In genomic region chr16:5965321-5965720, GRCh38 we compare ENCODE assay signal across 17 cellular contexts.
"Had no signal": no experiment of that assay in that cellular context is flagged by ENCODE, and none has a peak within 500 bp of the region (broad histone marks: within the 10 kb centered on the region; RNA-seq: fewer than 3 reads in every experiment).

No MANE protein-coding gene starts in this region.

- DNase-seq: effector memory CD8-positive, alpha-beta T cell; esophagus squamous epithelium; foreskin fibroblast; kidney; mammary epithelial cell; natural killer cell; nucleus accumbens; ovary; sigmoid colon; stimulated activated CD4-positive, alpha-beta T cell treated with anti-CD3 and anti-CD28 coated beads, Interleukin-2, amount 100 ng/mL, for 24 hours; stimulated activated CD4-positive, alpha-beta T cell treated with anti-CD3 and anti-CD28 coated beads, Interleukin-4, amount 100 ng/mL, for 4 hours; stimulated activated naive B cell treated with anti-CD40 and anti-IgM and Interleukin-4, amounts not matched to agents 10 μg/mL and 1 μg/mL and 100 μg/mL, for 72 hours; stimulated activated naive CD8-positive, alpha-beta T cell treated with anti-CD3 and anti-CD28 coated beads, Interleukin-15, amount 100 ng/mL, for 72 hours; transverse colon had no signal

- H3K27me3 Mint-ChIP-seq: dendritic cell treated with granulocyte-macrophage colony-stimulating factor and Interleukin-4, amounts not matched to agents 40 ng/mL and 50 ng/mL, for 4 days; effector memory CD8-positive, alpha-beta T cell; stimulated activated naive B cell treated with anti-CD40 and anti-IgM and Interleukin-4, amounts not matched to agents 10 μg/mL and 1 μg/mL and 100 μg/mL, for 72 hours; stimulated activated naive CD8-positive, alpha-beta T cell treated with anti-CD3 and anti-CD28 coated beads, Interleukin-15, amount 100 ng/mL, for 72 hours had no signal

- H3K4me3 Mint-ChIP-seq: dendritic cell treated with granulocyte-macrophage colony-stimulating factor and Interleukin-4, amounts not matched to agents 40 ng/mL and 50 ng/mL, for 4 days; effector memory CD8-positive, alpha-beta T cell; natural killer cell; neural progenitor cell; stimulated activated naive B cell treated with anti-CD40 and anti-IgM and Interleukin-4, amounts not matched to agents 10 μg/mL and 1 μg/mL and 100 μg/mL, for 72 hours; stimulated activated naive CD8-positive, alpha-beta T cell treated with anti-CD3 and anti-CD28 coated beads, Interleukin-15, amount 100 ng/mL, for 72 hours had no signal

- H3K27ac Mint-ChIP-seq: dendritic cell treated with granulocyte-macrophage colony-stimulating factor and Interleukin-4, amounts not matched to agents 40 ng/mL and 50 ng/mL, for 4 days; effector memory CD8-positive, alpha-beta T cell; natural killer cell; neural progenitor cell; stimulated activated naive B cell treated with anti-CD40 and anti-IgM and Interleukin-4, amounts not matched to agents 10 μg/mL and 1 μg/mL and 100 μg/mL, for 72 hours; stimulated activated naive CD8-positive, alpha-beta T cell treated with anti-CD3 and anti-CD28 coated beads, Interleukin-15, amount 100 ng/mL, for 72 hours had no signal

- H3K4me1 Mint-ChIP-seq: natural killer cell; neural progenitor cell; stimulated activated naive B cell treated with anti-CD40 and anti-IgM and Interleukin-4, amounts not matched to agents 10 μg/mL and 1 μg/mL and 100 μg/mL, for 72 hours; stimulated activated naive CD8-positive, alpha-beta T cell treated with anti-CD3 and anti-CD28 coated beads, Interleukin-15, amount 100 ng/mL, for 72 hours had no signal

- H3K36me3 Mint-ChIP-seq: natural killer cell; neural progenitor cell; stimulated activated naive B cell treated with anti-CD40 and anti-IgM and Interleukin-4, amounts not matched to agents 10 μg/mL and 1 μg/mL and 100 μg/mL, for 72 hours had no signal

- ATAC-seq: effector memory CD8-positive, alpha-beta T cell; gastroesophageal sphincter; natural killer cell; stimulated activated naive B cell treated with anti-CD40 and anti-IgM and Interleukin-4, amounts not matched to agents 10 μg/mL and 1 μg/mL and 100 μg/mL, for 72 hours; stimulated activated naive CD8-positive, alpha-beta T cell treated with anti-CD3 and anti-CD28 coated beads, Interleukin-15, amount 100 ng/mL, for 72 hours had no signal
